14 cellular contexts compared by ENCODE assay signal in genomic region chr5:153781325-153781724, GRCh38.
"Had no signal": no experiment of that assay in that cellular context is flagged by ENCODE, and none has a peak within 500 bp of the region (broad histone marks: within the 10 kb centered on the region; RNA-seq: fewer than 3 reads in every experiment).

No MANE protein-coding gene starts in this region.

- H3K27ac ChIP-seq: hepatocyte, thyroid gland had no signal

- FAIRE-seq: bronchial epithelial cell had no signal

- H3K27me3 ChIP-seq: hepatocyte, thyroid gland had no signal

- H3K9me3 ChIP-seq: thyroid gland had no signal

- H3K36me3 ChIP-seq: thyroid gland had no signal

- DNase-seq: activated CD4-positive, alpha-beta T cell treated with anti-CD3 and anti-CD28 coated beads for 36 hours; activated CD4-positive, alpha-beta T cell treated with anti-CD3 and anti-CD28 coated beads, Interleukin-2, amount 50 U/mL, for 48 hours; activated T-cell treated with anti-CD3 and anti-CD28 coated beads for 4 hours; cerebellar nuclear complex; cortex of kidney; foreskin fibroblast; stimulated activated CD4-positive, alpha-beta T cell treated with anti-CD3 and anti-CD28 coated beads, Interleukin-12 subunit alpha, Interleukin-12 subunit beta, amount 100 ng/mL, for 4 hours; stimulated activated CD4-positive, alpha-beta T cell treated with anti-CD3 and anti-CD28 coated beads, Interleukin-1b, Interleukin-23, amount 100 ng/mL, for 48 hours; stimulated activated CD8-positive, alpha-beta memory T cell treated with anti-CD3 and anti-CD28 coated beads, Interleukin-4, amount 100 ng/mL, for 48 hours; stimulated activated naive CD4-positive, alpha-beta T cell; T1000; thyroid gland had no signal

- H3K4me1 ChIP-seq: thyroid gland had no signal

- H3K4me3 ChIP-seq: hepatocyte, thyroid gland had no signal
